In the genomic region with DNA sequence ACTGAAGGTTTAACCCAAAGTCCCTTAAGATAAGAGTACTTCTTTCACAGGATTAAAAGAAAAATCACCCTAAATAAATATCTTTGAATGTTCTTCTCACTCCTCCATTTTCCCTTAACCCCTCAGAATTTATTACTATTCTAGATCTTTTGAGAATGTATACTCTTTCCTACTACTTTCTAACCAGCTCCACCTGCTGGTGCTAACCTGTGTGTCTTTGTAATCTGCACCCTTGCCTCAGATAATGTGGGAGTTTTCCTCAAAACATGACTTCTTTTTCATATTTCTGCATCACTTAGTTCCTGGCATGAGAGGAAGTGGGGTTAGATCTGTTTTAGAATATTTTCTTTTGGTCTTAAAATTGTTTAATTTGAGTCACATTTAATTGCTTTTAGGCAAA, we compare ENCODE assay signal across 9 cellular contexts.
DNase-seq lines count a peak whose midpoint lies in the region; ATAC-seq and TF ChIP-seq lines count a peak whose summit lies in the region.
"Had no signal": no experiment of that assay in that cellular context is flagged by ENCODE, and none has a peak within 500 bp of the region (broad histone marks: within the 10 kb centered on the region; RNA-seq: fewer than 3 reads in every experiment).

No MANE protein-coding gene starts in this region.

- H3K4me1 Mint-ChIP-seq in WTC11 (no peaks in the 10 kb centered on the region), T-helper 17 cell (no peaks in the 10 kb centered on the region)

- no peak overlapping the region for H2AFZ ChIP-seq in Karpas-422 (ENCODE audit: low read length)

- H3K9me3 Mint-ChIP-seq in WTC11, result peaks cover 27% of the 10 kb centered on the region

- H3K9me3 ChIP-seq in Karpas-422 (ENCODE audit: low read length), result peaks cover 10% of the 10 kb centered on the region; the same call in 1 of the 2 replicates
- H3K9me3 ChIP-seq in T-helper 17 cell (ENCODE audit: control insufficient read depth, low read length, poor library complexity, severe bottlenecking), result no peaks in the 10 kb centered on the region

- CTCF ChIA-PET in WTC11 (lab: Charles Lee), result interaction anchor here (0.6 to 1.5 kb wide), 9 partner anchors 9 to 124 kb away, joined by 3 to 7 read pairs (median 4); no protein-coding TSS in a partner anchor

- H3K9ac ChIP-seq in Karpas-422 (ENCODE audit: low read length), result no peak overlapping the region

- DNase-seq in COR-L47 (lab: John Stamatoyannopoulos, UW), result peak; percentile 19
- DNase-seq in Karpas-422, result peak; percentile 52
- DNase-seq in WTC11 (ENCODE audit: low spot score), result peak; percentile 18
- no peak for DNase-seq in kidney epithelial cell (ENCODE audit: low read depth)
- no peak for DNase-seq in T-helper 17 cell
- DNase-seq in occipital lobe (lab: John Stamatoyannopoulos, UW), result no peak
- DNase-seq: activated T-cell treated with anti-CD3 and anti-CD28 coated beads for 4 hours had no signal

- H3K4me2 ChIP-seq in Karpas-422 (ENCODE audit: low read depth, low read length, poor library complexity, severe bottlenecking), result no peak overlapping the region

- no peak overlapping the region for H3K27ac ChIP-seq in Karpas-422 (ENCODE audit: low read length)

- H3K27me3 Mint-ChIP-seq in WTC11 (ENCODE audit: low read depth), result no peaks in the 10 kb centered on the region
- no peaks in the 10 kb centered on the region for H3K27me3 Mint-ChIP-seq in T-helper 17 cell

- peaks cover 13% of the 10 kb centered on the region for H3K36me3 Mint-ChIP-seq in WTC11
- H3K36me3 Mint-ChIP-seq in T-helper 17 cell (ENCODE audit: low read depth), result no peaks in the 10 kb centered on the region

- H3K4me3 ChIP-seq in Karpas-422 (ENCODE audit: low read length) (no peak overlapping the region), kidney epithelial cell (ENCODE audit: low read depth, low read length) (no peak overlapping the region)

- H3K4me3 Mint-ChIP-seq in WTC11 (no peak overlapping the region), T-helper 17 cell (no peak overlapping the region)

- H3K27ac Mint-ChIP-seq in WTC11, result no peak overlapping the region
- H3K27ac Mint-ChIP-seq in T-helper 17 cell, result no peak overlapping the region

- no peaks in the 10 kb centered on the region for H3K79me2 ChIP-seq in Karpas-422 (ENCODE audit: low read length)

- H3K4me1 ChIP-seq in Karpas-422 (ENCODE audit: low read length), result no peaks in the 10 kb centered on the region

- no peaks in the 10 kb centered on the region for H3K36me3 ChIP-seq in Karpas-422 (ENCODE audit: insufficient read depth, low read length)
- no peaks in the 10 kb centered on the region for H3K36me3 ChIP-seq in kidney epithelial cell (ENCODE audit: control insufficient read depth, insufficient read depth, low read length)

- POLR2A ChIA-PET in WTC11 (lab: Charles Lee), result no interaction called here

- H4K20me1 ChIP-seq in Karpas-422 (ENCODE audit: insufficient read depth, low read depth, low read length), result no peaks in the 10 kb centered on the region

- no peak for TF ChIP-seq CTCF in WTC11 (IDR thresholded peaks at IDR 0.05)
- TF ChIP-seq CTCF in kidney epithelial cell (IDR thresholded peaks at IDR 0.05; ENCODE audit: insufficient read depth, low read length, poor library complexity, severe bottlenecking), result peak; percentile 62

- ATAC-seq in WTC11, result peak; percentile 74
- ATAC-seq in T-helper 17 cell, result no peak
- ATAC-seq in GM21723 (IDR thresholded peaks at IDR 0.05; ENCODE audit: unreplicated experiment), result no peak
- no peak for ATAC-seq in GM21515 (IDR thresholded peaks at IDR 0.05; ENCODE audit: unreplicated experiment)

- no peaks in the 10 kb centered on the region for H3K9me2 ChIP-seq in Karpas-422 (replicated peaks; ENCODE audit: insufficient read depth, low read length)

- H3K27me3 ChIP-seq in Karpas-422 (ENCODE audit: low read length) (no peaks in the 10 kb centered on the region), kidney epithelial cell (ENCODE audit: control insufficient read depth, insufficient read depth, low read length) (no peaks in the 10 kb centered on the region)

TF ChIP-seq in WTC11, 78 proteins besides CTCF, POLR2A, EP300 and RAD21 (continues in another document):
- TF ChIP-seq, protein P1, sequence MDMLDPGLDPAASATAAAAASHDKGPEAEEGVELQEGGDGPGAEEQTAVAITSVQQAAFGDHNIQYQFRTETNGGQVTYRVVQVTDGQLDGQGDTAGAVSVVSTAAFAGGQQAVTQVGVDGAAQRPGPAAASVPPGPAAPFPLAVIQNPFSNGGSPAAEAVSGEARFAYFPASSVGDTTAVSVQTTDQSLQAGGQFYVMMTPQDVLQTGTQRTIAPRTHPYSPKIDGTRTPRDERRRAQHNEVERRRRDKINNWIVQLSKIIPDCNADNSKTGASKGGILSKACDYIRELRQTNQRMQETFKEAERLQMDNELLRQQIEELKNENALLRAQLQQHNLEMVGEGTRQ (CRISPR knock-in tag; IDR thresholded peaks at IDR 0.05), result no peak
- TF ChIP-seq, protein P2, sequence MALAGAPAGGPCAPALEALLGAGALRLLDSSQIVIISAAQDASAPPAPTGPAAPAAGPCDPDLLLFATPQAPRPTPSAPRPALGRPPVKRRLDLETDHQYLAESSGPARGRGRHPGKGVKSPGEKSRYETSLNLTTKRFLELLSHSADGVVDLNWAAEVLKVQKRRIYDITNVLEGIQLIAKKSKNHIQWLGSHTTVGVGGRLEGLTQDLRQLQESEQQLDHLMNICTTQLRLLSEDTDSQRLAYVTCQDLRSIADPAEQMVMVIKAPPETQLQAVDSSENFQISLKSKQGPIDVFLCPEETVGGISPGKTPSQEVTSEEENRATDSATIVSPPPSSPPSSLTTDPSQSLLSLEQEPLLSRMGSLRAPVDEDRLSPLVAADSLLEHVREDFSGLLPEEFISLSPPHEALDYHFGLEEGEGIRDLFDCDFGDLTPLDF (CRISPR knock-in tag; IDR thresholded peaks at IDR 0.05), result no peak
- TF ChIP-seq MXD4 (CRISPR knock-in tag; IDR thresholded peaks at IDR 0.05; ENCODE audit: borderline replicate concordance), result no peak
- TF ChIP-seq ESRRA (CRISPR knock-in tag; IDR thresholded peaks at IDR 0.05; ENCODE audit: borderline replicate concordance), result no peak
- no peak for TF ChIP-seq TEAD4 (CRISPR knock-in tag; IDR thresholded peaks at IDR 0.05)
- TF ChIP-seq, protein P3, sequence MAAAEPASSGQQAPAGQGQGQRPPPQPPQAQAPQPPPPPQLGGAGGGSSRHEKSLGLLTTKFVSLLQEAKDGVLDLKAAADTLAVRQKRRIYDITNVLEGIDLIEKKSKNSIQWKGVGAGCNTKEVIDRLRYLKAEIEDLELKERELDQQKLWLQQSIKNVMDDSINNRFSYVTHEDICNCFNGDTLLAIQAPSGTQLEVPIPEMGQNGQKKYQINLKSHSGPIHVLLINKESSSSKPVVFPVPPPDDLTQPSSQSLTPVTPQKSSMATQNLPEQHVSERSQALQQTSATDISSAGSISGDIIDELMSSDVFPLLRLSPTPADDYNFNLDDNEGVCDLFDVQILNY (CRISPR knock-in tag; IDR thresholded peaks at IDR 0.05), result no peak
- no peak for TF ChIP-seq JAZF1 (CRISPR knock-in tag; IDR thresholded peaks at IDR 0.05)
- TF ChIP-seq, protein P4, sequence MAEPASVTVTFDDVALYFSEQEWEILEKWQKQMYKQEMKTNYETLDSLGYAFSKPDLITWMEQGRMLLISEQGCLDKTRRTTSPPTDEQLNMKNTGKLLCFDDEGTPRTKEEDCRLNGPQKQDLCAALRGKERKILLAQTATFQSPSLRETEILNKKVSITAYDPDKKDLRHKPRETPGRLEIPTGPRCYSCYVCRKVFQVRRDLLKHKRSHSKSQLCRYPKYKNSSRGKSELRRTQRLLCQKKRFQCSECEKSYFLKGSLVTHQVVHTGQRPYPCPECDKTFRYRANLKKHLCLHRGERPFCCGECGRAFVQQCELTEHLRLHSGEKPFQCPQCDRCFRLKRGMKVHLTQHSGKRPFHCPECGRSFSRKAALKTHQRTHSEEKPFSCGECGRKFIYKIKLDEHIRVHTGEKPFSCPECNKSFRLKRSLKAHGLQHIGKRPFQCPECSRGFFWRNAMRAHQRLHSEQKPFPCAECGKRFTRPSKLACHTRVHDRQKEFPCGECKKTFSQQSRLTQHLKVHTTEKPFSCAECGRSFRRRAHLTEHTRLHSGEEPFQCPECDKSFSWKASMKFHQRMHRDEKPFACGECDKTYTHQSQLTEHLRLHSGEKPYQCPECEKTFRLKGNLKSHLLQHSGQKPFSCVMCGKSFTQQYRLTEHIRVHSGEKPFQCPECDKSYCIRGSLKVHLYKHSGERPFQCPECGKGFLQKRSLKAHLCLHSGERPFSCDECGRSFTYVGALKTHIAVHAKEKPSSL (CRISPR knock-in tag; conservative IDR thresholded peaks at IDR 0.05), result no peak
- TF ChIP-seq ZNF416 (CRISPR knock-in tag; IDR thresholded peaks at IDR 0.05), result no peak
- TF ChIP-seq, protein P5, sequence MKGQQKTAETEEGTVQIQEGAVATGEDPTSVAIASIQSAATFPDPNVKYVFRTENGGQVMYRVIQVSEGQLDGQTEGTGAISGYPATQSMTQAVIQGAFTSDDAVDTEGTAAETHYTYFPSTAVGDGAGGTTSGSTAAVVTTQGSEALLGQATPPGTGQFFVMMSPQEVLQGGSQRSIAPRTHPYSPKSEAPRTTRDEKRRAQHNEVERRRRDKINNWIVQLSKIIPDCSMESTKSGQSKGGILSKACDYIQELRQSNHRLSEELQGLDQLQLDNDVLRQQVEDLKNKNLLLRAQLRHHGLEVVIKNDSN (CRISPR knock-in tag; IDR thresholded peaks at IDR 0.05), result no peak
- no peak for TF ChIP-seq PRRX2 (CRISPR knock-in tag; IDR thresholded peaks at IDR 0.05)
- TF ChIP-seq HMGA2 (CRISPR knock-in tag; IDR thresholded peaks at IDR 0.05), result no peak
- no peak for TF ChIP-seq ZNF396 (CRISPR knock-in tag; IDR thresholded peaks at IDR 0.05; ENCODE audit: borderline replicate concordance)
- TF ChIP-seq NR2C2 (CRISPR knock-in tag; IDR thresholded peaks at IDR 0.05), result no peak
- TF ChIP-seq, protein P6, sequence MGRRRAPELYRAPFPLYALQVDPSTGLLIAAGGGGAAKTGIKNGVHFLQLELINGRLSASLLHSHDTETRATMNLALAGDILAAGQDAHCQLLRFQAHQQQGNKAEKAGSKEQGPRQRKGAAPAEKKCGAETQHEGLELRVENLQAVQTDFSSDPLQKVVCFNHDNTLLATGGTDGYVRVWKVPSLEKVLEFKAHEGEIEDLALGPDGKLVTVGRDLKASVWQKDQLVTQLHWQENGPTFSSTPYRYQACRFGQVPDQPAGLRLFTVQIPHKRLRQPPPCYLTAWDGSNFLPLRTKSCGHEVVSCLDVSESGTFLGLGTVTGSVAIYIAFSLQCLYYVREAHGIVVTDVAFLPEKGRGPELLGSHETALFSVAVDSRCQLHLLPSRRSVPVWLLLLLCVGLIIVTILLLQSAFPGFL (CRISPR knock-in tag; IDR thresholded peaks at IDR 0.05; ENCODE audit: borderline replicate concordance), result no peak
- no peak for TF ChIP-seq SP1 (CRISPR knock-in tag; conservative IDR thresholded peaks at IDR 0.05)
- no peak for TF ChIP-seq NFYB (CRISPR knock-in tag; conservative IDR thresholded peaks at IDR 0.05; ENCODE audit: low read depth)

Comparison
In these comparisons a context has a peak if more than half of its experiments do, and no peak if none do; other contexts are left out.
1. DNase-seq: peak in COR-L47 (single experiment), Karpas-422 (single experiment) and WTC11 (single experiment); none in kidney epithelial cell (single experiment), T-helper 17 cell (0 of 3) and occipital lobe (single experiment).